In the genomic region with DNA sequence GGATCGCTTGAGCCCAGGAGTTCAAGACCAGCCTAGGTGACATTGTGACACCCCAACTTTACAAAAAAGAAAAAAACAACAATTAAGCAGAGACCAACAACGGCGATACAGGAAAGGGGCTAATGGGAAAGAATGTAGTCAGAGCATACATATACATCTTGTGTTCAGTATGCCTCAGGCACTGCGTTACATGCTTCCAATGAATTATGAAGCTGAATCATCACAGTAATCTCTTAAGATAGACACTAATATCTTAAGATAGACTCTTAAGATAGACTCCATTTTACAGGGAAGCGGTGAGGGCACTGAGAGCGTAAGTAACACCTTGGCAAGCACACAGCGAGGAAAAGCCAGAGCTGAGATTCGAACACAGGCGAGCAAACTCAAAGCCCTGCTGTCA, we compare ENCODE assay signal across 21 cellular contexts. TPM values are rescaled to one million over a fixed set of nuclear protein-coding genes. Genes with fewer than 3 reads are reported as not detected.
A peak's percentile ranks its signal among the peaks of the same experiment; 100 is the strongest.
DNase-seq lines count a peak whose midpoint lies in the region; ATAC-seq and TF ChIP-seq lines count a peak whose summit lies in the region.
"Had no signal": no experiment of that assay in that cellular context is flagged by ENCODE, and none has a peak within 500 bp of the region (broad histone marks: within the 10 kb centered on the region; RNA-seq: fewer than 3 reads in every experiment).

No MANE protein-coding gene starts in this region.

- TF ChIP-seq CTCF in HEK293 (tag by site-specific recombination; IDR thresholded peaks at IDR 0.05) (no peak), SK-N-SH (IDR thresholded peaks at IDR 0.05) (no peak), fibroblast of mammary gland (conservative IDR thresholded peaks at IDR 0.05; ENCODE audit: control insufficient read depth, insufficient read depth, low read depth, low read length) (no peak), retinal pigment epithelial cell (conservative IDR thresholded peaks at IDR 0.05; ENCODE audit: low read depth, low read length) (no peak), right atrium auricular region (IDR thresholded peaks at IDR 0.05) (no peak), left lung (IDR thresholded peaks at IDR 0.05) (no peak)

- ATAC-seq in HG03159 (IDR thresholded peaks at IDR 0.05; ENCODE audit: unreplicated experiment) (no peak), GM18907 (IDR thresholded peaks at IDR 0.05; ENCODE audit: unreplicated experiment) (no peak), left lung (no peak)
- ATAC-seq: activated CD8-positive, alpha-beta T cell treated with anti-CD3 and anti-CD28 coated beads for 36 hours; activated T-cell treated with anti-CD3 and anti-CD28 coated beads, Interleukin-2, amount 50 U/mL, for 72 hours; GM23338 had no signal

- H3K9ac ChIP-seq in SK-N-SH, result peak overlapping the region; percentile 57; the same call in 1 of the 2 replicates

- H2AFZ ChIP-seq in SK-N-SH (ENCODE audit: low read depth), result no peak overlapping the region
- H2AFZ ChIP-seq: GM23338 had no signal

- H3K79me2 ChIP-seq in SK-N-SH (ENCODE audit: insufficient read depth), result no peaks in the 10 kb centered on the region

- TF ChIP-seq RAD21 in SK-N-SH (IDR thresholded peaks at IDR 0.05; ENCODE audit: low read length), result no peak

- H3K36me3 ChIP-seq in HEK293 (ENCODE audit: control insufficient read depth in 2 of 2, insufficient read depth in 1 of 2, low read length in 2 of 2) (peaks cover 4 to 17% of the 10 kb centered on the region in 2 experiments; a peak in 2 of 3 replicates), SK-N-SH (replicated peaks in 1 of 2; ENCODE audit: control insufficient read depth in 1 of 2, insufficient read depth in 2 of 2, low read length in 1 of 2) (peaks cover 9 to 37% of the 10 kb centered on the region in 2 experiments), right atrium auricular region (peaks cover 53% of the 10 kb centered on the region), left lung (peaks cover 0 to 49% of the 10 kb centered on the region in 2 donors)

- WGBS in SK-N-SH (ENCODE audit: low lambda C conversion rate), result 75% methylated on average over 9 of the region's 9 CpGs

- H3K4me1 ChIP-seq in HEK293 (ENCODE audit: control insufficient read depth, insufficient read depth, low read length), result peaks cover 7% of the 10 kb centered on the region
- peaks cover 0 to 8% of the 10 kb centered on the region in 2 experiments; a peak in 3 of 4 replicates for H3K4me1 ChIP-seq in SK-N-SH (ENCODE audit: control insufficient read depth in 1 of 2, insufficient read depth in 2 of 2, low read depth in 1 of 2, low read length in 1 of 2)
- no peaks in the 10 kb centered on the region for H3K4me1 ChIP-seq in right atrium auricular region
- no peaks in the 10 kb centered on the region for H3K4me1 ChIP-seq in left lung
- H3K4me1 ChIP-seq: pancreas had no signal

- intact Hi-C loops in left lung (cut with DNase I), result no loop called here

- no peaks in the 10 kb centered on the region for H3K27me3 ChIP-seq in SK-N-SH (ENCODE audit: insufficient read depth)
- no peaks in the 10 kb centered on the region for H3K27me3 ChIP-seq in right atrium auricular region
- H3K27me3 ChIP-seq in left lung, result no peaks in the 10 kb centered on the region
- H3K27me3 ChIP-seq: pancreas had no signal

- H3K27ac ChIP-seq in HEK293 (ENCODE audit: extremely low read depth, low read depth, low read length) (peak overlapping the region; percentile 61), SK-N-SH (ENCODE audit: low read depth in 2 of 2, low read length in 1 of 2) (peak overlapping the region in 1 of 2 experiments; percentile 81; a peak in 2 of 4 replicates), right atrium auricular region (no peak overlapping the region), left lung (peak overlapping the region in 1 of 2 donors; percentile 20)
- H3K27ac ChIP-seq: pancreas had no signal

- H3K9me3 ChIP-seq in HEK293 (ENCODE audit: control insufficient read depth, insufficient read depth, low read depth, low read length) (no peaks in the 10 kb centered on the region), SK-N-SH (no peaks in the 10 kb centered on the region), right atrium auricular region (no peaks in the 10 kb centered on the region), left lung (no peaks in the 10 kb centered on the region)
- H3K9me3 ChIP-seq: pancreas had no signal

- H3K4me3 ChIP-seq in HEK293 (ENCODE audit: low read depth, low read length) (no peak overlapping the region), SK-N-SH (ENCODE audit: low read depth in 2 of 2, low read length in 1 of 2) (no peak overlapping the region), fibroblast of mammary gland (ENCODE audit: control insufficient read depth, low read depth, low read length) (no peak overlapping the region), retinal pigment epithelial cell (ENCODE audit: low read length) (no peak overlapping the region), right atrium auricular region (no peak overlapping the region), left lung (no peak overlapping the region)
- H3K4me3 ChIP-seq: GM23338, pancreas had no signal

- H4K20me1 ChIP-seq in SK-N-SH (ENCODE audit: insufficient read depth), result no peaks in the 10 kb centered on the region

- H3K9me2 ChIP-seq in SK-N-SH, result no peaks in the 10 kb centered on the region

- peaks cover 16% of the 10 kb centered on the region for H3F3A ChIP-seq in SK-N-SH (replicated peaks; ENCODE audit: insufficient read depth)

- H3K4me2 ChIP-seq in SK-N-SH, result 0 out of 2 replicates have a peak overlapping the region, but pooled peaks have one; percentile 38
- H3K4me2 ChIP-seq: GM23338 had no signal

- TF ChIP-seq EP300 in SK-N-SH (IDR thresholded peaks at IDR 0.05; ENCODE audit: borderline replicate concordance in 1 of 2, low read depth in 1 of 2, low read length in 1 of 2), result no peak

- no peak for DNase-seq in SK-N-SH
- peak; percentile 16 for DNase-seq in fibroblast of mammary gland (ENCODE audit: low read depth)
- DNase-seq in retinal pigment epithelial cell (ENCODE audit: low read depth), result peak; percentile 76
- no peak for DNase-seq in right atrium auricular region (ENCODE audit: low spot score)
- DNase-seq in left lung, result no peak
- DNase-seq: activated CD8-positive, alpha-beta T cell treated with anti-CD3 and anti-CD28 coated beads for 36 hours; activated naive CD8-positive, alpha-beta T cell treated with anti-CD3 and anti-CD28 coated beads, Interleukin-2, amount 10 ng/mL, durations not matched to agents 7 days and 5 days; activated T-cell treated with anti-CD3 and anti-CD28 coated beads, Interleukin-2, amount 50 U/mL, for 72 hours; central memory CD4-positive, alpha-beta T cell; GF-D8; Kasumi-1; NCI-H1417 treated with DMSO at 0.1 percent for 48 hours; NCI-H2171 treated with DMSO at 0.1 percent for 48 hours; NCI-H774; pancreas; small intestine had no signal

- POLR2A ChIA-PET in HEK293 (lab: Yijun Ruan, JAX), result no interaction called here
- POLR2A ChIA-PET in SK-N-SH (lab: Yijun Ruan, JAX), result no interaction called here

- CTCF ChIA-PET in HEK293 (lab: Yijun Ruan, JAX), result no interaction called here
- CTCF ChIA-PET in SK-N-SH (lab: Yijun Ruan, JAX), result interaction anchor here (0.7 kb wide), 1 partner anchor 14 kb away, joined by 3 read pairs; no protein-coding TSS in a partner anchor

TF ChIP-seq in HEK293, 187 proteins besides CTCF, POLR2A, EP300 and RAD21 (continues in another document):
- TF ChIP-seq MZF1 (tag by site-specific recombination; IDR thresholded peaks at IDR 0.05; ENCODE audit: borderline replicate concordance), result no peak
- TF ChIP-seq ZNF239 (tag by site-specific recombination; IDR thresholded peaks at IDR 0.05), result no peak
- TF ChIP-seq OSR2 (tag by site-specific recombination; IDR thresholded peaks at IDR 0.05), result no peak
- no peak for TF ChIP-seq RBAK (tag by site-specific recombination; IDR thresholded peaks at IDR 0.05)
- TF ChIP-seq ZNF23 (tag by site-specific recombination; IDR thresholded peaks at IDR 0.05; ENCODE audit: borderline replicate concordance), result no peak
- no peak for TF ChIP-seq KLF10 (tag by site-specific recombination; IDR thresholded peaks at IDR 0.05)
- no peak for TF ChIP-seq ZNF585B (tag by site-specific recombination; IDR thresholded peaks at IDR 0.05)
- no peak for TF ChIP-seq ZNF777 (tag by site-specific recombination; IDR thresholded peaks at IDR 0.05; ENCODE audit: borderline replicate concordance)

TF ChIP-seq in SK-N-SH, 30 proteins besides CTCF, POLR2A, EP300 and RAD21 (continues in another document):
- TF ChIP-seq NRF1 (IDR thresholded peaks at IDR 0.05; ENCODE audit: low read depth, low read length), result no peak
- no peak for TF ChIP-seq ELF1 (IDR thresholded peaks at IDR 0.05)
- TF ChIP-seq EZH2phosphoT487 (IDR thresholded peaks at IDR 0.05; ENCODE audit: borderline replicate concordance, low read depth), result no peak
- TF ChIP-seq SMC3 (IDR thresholded peaks at IDR 0.05; ENCODE audit: low read depth, low read length), result no peak
- no peak for TF ChIP-seq GABPA (IDR thresholded peaks at IDR 0.05; ENCODE audit: low read depth)
- TF ChIP-seq, protein P1, sequence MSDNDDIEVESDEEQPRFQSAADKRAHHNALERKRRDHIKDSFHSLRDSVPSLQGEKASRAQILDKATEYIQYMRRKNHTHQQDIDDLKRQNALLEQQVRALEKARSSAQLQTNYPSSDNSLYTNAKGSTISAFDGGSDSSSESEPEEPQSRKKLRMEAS (IDR thresholded peaks at IDR 0.05; ENCODE audit: low read depth), result no peak
- TF ChIP-seq, protein P2, sequence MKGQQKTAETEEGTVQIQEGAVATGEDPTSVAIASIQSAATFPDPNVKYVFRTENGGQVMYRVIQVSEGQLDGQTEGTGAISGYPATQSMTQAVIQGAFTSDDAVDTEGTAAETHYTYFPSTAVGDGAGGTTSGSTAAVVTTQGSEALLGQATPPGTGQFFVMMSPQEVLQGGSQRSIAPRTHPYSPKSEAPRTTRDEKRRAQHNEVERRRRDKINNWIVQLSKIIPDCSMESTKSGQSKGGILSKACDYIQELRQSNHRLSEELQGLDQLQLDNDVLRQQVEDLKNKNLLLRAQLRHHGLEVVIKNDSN (IDR thresholded peaks at IDR 0.05; ENCODE audit: borderline replicate concordance, low read depth), result no peak
- no peak for TF ChIP-seq MXI1 (IDR thresholded peaks at IDR 0.05; ENCODE audit: low read depth, low read length)
- TF ChIP-seq POLR2AphosphoS5 (IDR thresholded peaks at IDR 0.05; ENCODE audit: low read depth, low read length), result no peak
- TF ChIP-seq, protein P3, sequence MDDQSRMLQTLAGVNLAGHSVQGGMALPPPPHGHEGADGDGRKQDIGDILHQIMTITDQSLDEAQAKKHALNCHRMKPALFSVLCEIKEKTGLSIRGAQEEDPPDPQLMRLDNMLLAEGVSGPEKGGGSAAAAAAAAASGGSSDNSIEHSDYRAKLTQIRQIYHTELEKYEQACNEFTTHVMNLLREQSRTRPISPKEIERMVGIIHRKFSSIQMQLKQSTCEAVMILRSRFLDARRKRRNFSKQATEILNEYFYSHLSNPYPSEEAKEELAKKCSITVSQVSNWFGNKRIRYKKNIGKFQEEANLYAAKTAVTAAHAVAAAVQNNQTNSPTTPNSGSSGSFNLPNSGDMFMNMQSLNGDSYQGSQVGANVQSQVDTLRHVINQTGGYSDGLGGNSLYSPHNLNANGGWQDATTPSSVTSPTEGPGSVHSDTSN (IDR thresholded peaks at IDR 0.05), result no peak

RNA-seq across cellular contexts. Expression of a gene that starts 6.1 kb away (rescaled TPM):
- polyA plus RNA-seq in SK-N-SH (2012; rRNA removed), result not detected in 2 replicates
- not detected in 2 replicates for polyA plus RNA-seq in SK-N-SH (2012; cell fraction: cytosol; rRNA removed)
- not detected in 2 replicates for polyA plus RNA-seq in SK-N-SH (2012; cell fraction: nucleus; rRNA removed)
- total RNA-seq in right atrium auricular region (not detected), left lung (not detected)
- total RNA-seq: activated CD8-positive, alpha-beta T cell treated with anti-CD3 and anti-CD28 coated beads for 36 hours; activated naive CD8-positive, alpha-beta T cell treated with anti-CD3 and anti-CD28 coated beads, Interleukin-2, amount 10 ng/mL, durations not matched to agents 7 days and 5 days; activated T-cell treated with anti-CD3 and anti-CD28 coated beads, Interleukin-2, amount 50 U/mL, for 72 hours; GM23338; pancreas had no signal
- polyA plus RNA-seq: GM23338, pancreas, small intestine, thymus had no signal

Comparison
In these comparisons a context has a peak if more than half of its experiments do, and no peak if none do; other contexts are left out.
1. DNase-seq: peak in fibroblast of mammary gland (single experiment) and retinal pigment epithelial cell (single experiment); none in SK-N-SH (single experiment), right atrium auricular region (single experiment) and left lung (0 of 2).